Comparison of ENCODE assay signal across 10 cellular contexts in the genomic region with DNA sequence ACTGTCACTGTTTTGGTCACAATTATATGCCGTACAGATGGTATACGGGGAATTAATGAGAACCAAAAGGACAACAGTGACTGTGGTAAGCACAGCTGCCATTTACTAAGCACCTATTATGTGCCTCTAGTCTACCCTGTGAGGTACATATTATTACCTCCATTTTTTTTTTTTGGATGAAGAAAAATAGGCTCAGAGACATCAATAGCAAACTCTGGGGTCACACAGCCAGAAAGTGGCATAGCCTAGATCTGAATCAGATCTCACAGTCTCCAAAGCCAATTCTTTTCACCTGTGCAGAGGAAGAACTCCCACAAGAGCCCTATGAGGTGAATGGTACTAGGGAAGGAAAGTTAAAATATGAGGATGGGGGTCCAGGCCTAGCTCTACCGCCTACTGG.
"Had no signal": no experiment of that assay in that cellular context is flagged by ENCODE, and none has a peak within 500 bp of the region (broad histone marks: within the 10 kb centered on the region; RNA-seq: fewer than 3 reads in every experiment).

No MANE protein-coding gene starts in this region.

- H3K4me1 ChIP-seq: SJSA1 had no signal

- H3K27me3 Mint-ChIP-seq: stimulated activated naive B cell treated with anti-CD40 and anti-IgM and Interleukin-4, amounts not matched to agents 10 μg/mL and 1 μg/mL and 100 μg/mL, for 72 hours had no signal

- H3K36me3 ChIP-seq: brain microvascular endothelial cell, SJSA1, suprapubic skin had no signal

- DNase-seq: activated naive CD4-positive, alpha-beta T cell treated with anti-CD3 and anti-CD28 coated beads, Interleukin-2, amount 50 U/mL, for 16 hours; activated T-cell treated with anti-CD3 and anti-CD28 coated beads, Interleukin-2, amount 50 U/mL, for 1 hour; stimulated activated CD4-positive, alpha-beta T cell treated with anti-CD3 and anti-CD28 coated beads, Interleukin-1b, Interleukin-23, amount 100 ng/mL, for 48 hours; stimulated activated naive B cell treated with anti-CD40 and anti-IgM and Interleukin-4, amounts not matched to agents 10 μg/mL and 1 μg/mL and 100 μg/mL, for 72 hours; SW 1271 had no signal

- H3K9me3 ChIP-seq: SJSA1, suprapubic skin had no signal

- H3K4me3 ChIP-seq: SJSA1, suprapubic skin had no signal

- H3K9me3 Mint-ChIP-seq: mesothelial cell of epicardium; stimulated activated naive B cell treated with anti-CD40 and anti-IgM and Interleukin-4, amounts not matched to agents 10 μg/mL and 1 μg/mL and 100 μg/mL, for 72 hours had no signal

- H3K27me3 ChIP-seq: brain microvascular endothelial cell, SJSA1, suprapubic skin had no signal

- ATAC-seq: activated CD4-positive, CD25-positive, alpha-beta regulatory T cell treated with anti-CD3 and anti-CD28 coated beads, Interleukin-2, amount 50 U/mL, for 24 hours; stimulated activated naive B cell treated with anti-CD40 and anti-IgM and Interleukin-4, amounts not matched to agents 10 μg/mL and 1 μg/mL and 100 μg/mL, for 72 hours had no signal

- H3K27ac ChIP-seq: brain microvascular endothelial cell, SJSA1, suprapubic skin had no signal

- H3K4me3 Mint-ChIP-seq: mesothelial cell of epicardium; stimulated activated naive B cell treated with anti-CD40 and anti-IgM and Interleukin-4, amounts not matched to agents 10 μg/mL and 1 μg/mL and 100 μg/mL, for 72 hours had no signal

- H3K27ac Mint-ChIP-seq: stimulated activated naive B cell treated with anti-CD40 and anti-IgM and Interleukin-4, amounts not matched to agents 10 μg/mL and 1 μg/mL and 100 μg/mL, for 72 hours had no signal
